ENCODE assay signal across 8 cellular contexts in the genomic region with DNA sequence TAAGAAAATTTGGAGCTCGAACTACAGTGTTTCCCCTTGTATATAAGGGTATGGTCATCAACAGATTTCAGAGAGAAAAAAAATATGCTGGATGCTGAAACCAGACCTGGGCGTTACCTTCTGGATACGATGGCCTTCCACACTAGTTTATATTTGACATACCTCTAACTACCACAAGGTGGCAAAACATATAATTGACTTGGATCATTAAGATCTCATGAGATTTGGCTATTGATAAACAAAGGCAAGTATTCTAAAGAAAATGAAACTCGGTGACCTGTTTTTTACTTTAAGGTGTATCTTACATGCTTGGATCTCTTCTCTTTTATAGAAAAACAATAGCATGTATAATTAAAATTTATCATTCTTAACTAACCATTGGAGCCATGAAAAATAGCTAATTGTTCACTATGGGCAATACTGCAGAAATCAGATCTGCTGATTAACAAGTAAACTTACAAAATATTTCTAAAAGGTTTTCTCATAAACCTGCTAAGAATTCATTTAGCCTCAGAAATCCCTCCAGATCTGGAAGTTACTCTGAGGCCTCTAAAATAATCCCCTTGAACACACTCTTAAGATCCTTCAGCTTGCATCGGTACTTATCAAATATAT.
DNase-seq lines count a peak whose midpoint lies in the region; ATAC-seq lines count a peak whose summit lies in the region.

No MANE protein-coding gene starts in this region.

- ATAC-seq in GM19351 (IDR thresholded peaks at IDR 0.05; ENCODE audit: unreplicated experiment) (peak; percentile 79), GM19397 (IDR thresholded peaks at IDR 0.05; ENCODE audit: unreplicated experiment) (no peak), HG03439 (IDR thresholded peaks at IDR 0.05; ENCODE audit: unreplicated experiment) (no peak)

- H3K36me3 ChIP-seq in H7 (replicated peaks; ENCODE audit: control insufficient read depth, insufficient read depth, low read length): no peaks in the 10 kb centered on the region

- no peaks in the 10 kb centered on the region for H3K27me3 ChIP-seq in H7 (ENCODE audit: control insufficient read depth, insufficient read depth, low read length)

- no peak overlapping the region for H3K4me3 ChIP-seq in H7 (ENCODE audit: insufficient read depth, low read depth, low read length)

- DNase-seq in DMS114 treated with DMSO at 0.1 percent for 48 hours (lab: John Stamatoyannopoulos, UW; ENCODE audit: unreplicated experiment): peak; percentile 4
- peak; percentile 38 to 61 for DNase-seq in Kasumi-1 (lab: John Stamatoyannopoulos, UW)
- DNase-seq in globus pallidus (ENCODE audit: low spot score): peak; percentile 2
- DNase-seq in effector CD8-positive, alpha-beta T cell (lab: John Stamatoyannopoulos, UW): no peak
- DNase-seq in H7: no peak

Comparison
In these comparisons a context has a peak if more than half of its experiments do, and no peak if none do; other contexts are left out.
1. DNase-seq: peak in DMS114 treated with DMSO at 0.1 percent for 48 hours (single experiment), Kasumi-1 (2 of 2) and globus pallidus (single experiment); none in effector CD8-positive, alpha-beta T cell (single experiment) and H7 (single experiment).